In the genomic region with DNA sequence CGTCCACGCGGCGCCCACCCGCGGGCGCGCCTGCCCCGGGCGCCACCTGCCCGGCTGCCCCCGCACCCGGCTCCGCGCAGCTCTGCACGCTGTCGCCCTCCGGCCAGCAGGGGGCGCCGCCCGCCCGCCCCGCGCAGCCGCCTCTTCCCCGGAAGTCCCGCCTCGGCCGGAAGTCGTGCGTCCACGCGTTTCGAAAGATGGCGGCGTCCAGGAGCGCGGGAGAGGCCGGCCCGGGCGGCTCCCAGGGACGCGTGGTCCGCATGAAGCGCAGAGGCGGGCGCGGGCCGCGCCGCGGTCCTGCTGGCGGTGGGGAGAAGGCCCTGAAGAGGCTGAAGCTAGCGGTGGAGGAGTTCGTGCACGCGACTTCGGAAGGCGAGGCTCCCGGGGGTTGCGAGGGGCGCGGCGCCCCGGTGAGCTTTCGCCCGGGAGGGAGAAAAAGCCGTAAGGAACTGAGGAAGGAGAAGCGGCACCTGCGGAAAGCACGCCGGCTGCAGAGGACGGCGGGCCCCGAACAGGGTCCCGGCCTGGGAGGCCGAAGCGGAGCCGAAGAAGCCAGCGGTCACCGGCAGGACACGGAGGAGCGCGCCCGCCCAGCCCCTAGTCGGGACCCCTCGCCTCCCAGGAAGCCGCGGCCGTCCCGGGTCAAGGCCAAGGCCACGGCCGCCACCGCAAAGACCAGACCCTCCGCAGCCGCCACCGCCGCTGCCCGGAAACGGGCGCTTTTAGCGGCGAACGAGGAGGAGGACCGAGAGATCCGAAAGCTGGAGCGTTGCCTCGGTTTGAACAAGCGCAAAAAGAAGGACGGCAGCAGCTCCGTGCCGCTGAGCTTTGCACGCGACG, we compare ENCODE assay signal across 8 cellular contexts. TPM values are rescaled to one million over a fixed set of nuclear protein-coding genes. Genes with fewer than 3 reads are reported as not detected.
DNase-seq lines count a peak whose midpoint lies in the region; ATAC-seq and TF ChIP-seq lines count a peak whose summit lies in the region.

NOM1 (plus strand) TSS at position 172 of the 840 bp plus-strand sequence; CDS start at position 198, 26 bp downstream.

- peaks cover 16% of the 10 kb centered on the region for H3K27me3 Mint-ChIP-seq in activated CD4-positive, alpha-beta T cell treated with anti-CD3 and anti-CD28 coated beads, Interleukin-2, amount 10 ng/mL, durations not matched to agents 24 days and 14 days
- peaks cover 18% of the 10 kb centered on the region for H3K27me3 Mint-ChIP-seq in dendritic cell treated with granulocyte-macrophage colony-stimulating factor and Interleukin-4, amounts not matched to agents 40 ng/mL and 50 ng/mL, for 4 days

- H3K4me1 Mint-ChIP-seq in activated CD4-positive, alpha-beta T cell treated with anti-CD3 and anti-CD28 coated beads, Interleukin-2, amount 10 ng/mL, durations not matched to agents 24 days and 14 days, result peaks cover 28% of the 10 kb centered on the region
- H3K4me1 Mint-ChIP-seq in dendritic cell treated with granulocyte-macrophage colony-stimulating factor and Interleukin-4, amounts not matched to agents 40 ng/mL and 50 ng/mL, for 4 days (ENCODE audit: low read depth), result peaks cover 18% of the 10 kb centered on the region

- peaks cover 0 to 19% (median 8%) of the 10 kb centered on the region in 4 donors for H3K4me1 ChIP-seq in right lobe of liver

- H3K36me3 Mint-ChIP-seq in activated CD4-positive, alpha-beta T cell treated with anti-CD3 and anti-CD28 coated beads, Interleukin-2, amount 10 ng/mL, durations not matched to agents 24 days and 14 days (ENCODE audit: low read depth), result peaks cover 34% of the 10 kb centered on the region
- peaks cover 44% of the 10 kb centered on the region for H3K36me3 Mint-ChIP-seq in dendritic cell treated with granulocyte-macrophage colony-stimulating factor and Interleukin-4, amounts not matched to agents 40 ng/mL and 50 ng/mL, for 4 days (ENCODE audit: low read depth)

- TF ChIP-seq CTCF in right lobe of liver (IDR thresholded peaks at IDR 0.05), result peak; percentile 67 to 99 (median 83)

- intact Hi-C loops in activated CD4-positive, alpha-beta T cell treated with anti-CD3 and anti-CD28 coated beads, Interleukin-2, amount 10 ng/mL, durations not matched to agents 24 days and 14 days (cut with micrococcal nuclease), result loop anchor here (1.0 to 5.0 kb wide), 5 partner anchors 41 to 393 kb away; partner anchors contain the start of genes LMBR1, RNF32 and UBE3C
- intact Hi-C loops in dendritic cell treated with granulocyte-macrophage colony-stimulating factor and Interleukin-4, amounts not matched to agents 40 ng/mL and 50 ng/mL, for 4 days (cut with micrococcal nuclease), result loop anchor here (2.0 kb wide), 1 partner anchor 57 kb away; the partner anchor contains the start of gene LMBR1
- intact Hi-C loops in right lobe of liver (cut with DNase I), result no loop called here

- H3K27ac Mint-ChIP-seq in activated CD4-positive, alpha-beta T cell treated with anti-CD3 and anti-CD28 coated beads, Interleukin-2, amount 10 ng/mL, durations not matched to agents 24 days and 14 days, result peak within 1 kb of the TSS; percentile 96
- H3K27ac Mint-ChIP-seq in dendritic cell treated with granulocyte-macrophage colony-stimulating factor and Interleukin-4, amounts not matched to agents 40 ng/mL and 50 ng/mL, for 4 days, result peak within 1 kb of the TSS; percentile 77

- peaks cover 0 to 22% (median 3%) of the 10 kb centered on the region in 4 donors for H3K36me3 ChIP-seq in right lobe of liver

- DNase-seq in C1 segment of cervical spinal cord (lab: John Stamatoyannopoulos, UW) (peak; percentile 1 to 87 (median 66)), NCI-H510A (lab: John Stamatoyannopoulos, UW) (peak; percentile 75), right lobe of liver (peak; percentile 91 to 92 (median 92))
- peak; percentile 98 for DNase-seq in activated CD4-positive, alpha-beta T cell treated with anti-CD3 and anti-CD28 coated beads, Interleukin-2, amount 10 ng/mL, durations not matched to agents 24 days and 14 days
- DNase-seq in stimulated activated CD4-positive, alpha-beta T cell treated with anti-CD3 and anti-CD28 coated beads, Interleukin-4, amount 100 ng/mL, for 24 hours, result peak; percentile 93

- peak; percentile 81 for TF ChIP-seq POLR2A in GM19099 (IDR thresholded peaks at IDR 0.05; ENCODE audit: extremely low read depth, insufficient read length, low read depth)
- peak; percentile 65 for TF ChIP-seq POLR2A in right lobe of liver (IDR thresholded peaks at IDR 0.05)

- 0% methylated on average over 17 of the region's 115 CpGs for WGBS in right lobe of liver (ENCODE audit: insufficient coverage, low coverage, low lambda C conversion rate, missing lambda C conversion rate)

- peak within 1 kb of the TSS; percentile 98 to 100 (median 100) for H3K4me3 ChIP-seq in right lobe of liver

- no peaks in the 10 kb centered on the region for H3K27me3 ChIP-seq in right lobe of liver

- H3K27ac ChIP-seq in right lobe of liver, result peak within 1 kb of the TSS in 1 of 3 donors; percentile 50

- H3K4me3 Mint-ChIP-seq in activated CD4-positive, alpha-beta T cell treated with anti-CD3 and anti-CD28 coated beads, Interleukin-2, amount 10 ng/mL, durations not matched to agents 24 days and 14 days, result peak within 1 kb of the TSS; percentile 100
- H3K4me3 Mint-ChIP-seq in dendritic cell treated with granulocyte-macrophage colony-stimulating factor and Interleukin-4, amounts not matched to agents 40 ng/mL and 50 ng/mL, for 4 days, result peak within 1 kb of the TSS; percentile 86

- ATAC-seq in HG03354 (IDR thresholded peaks at IDR 0.05; ENCODE audit: poor library complexity, severe bottlenecking, unreplicated experiment) (peak; percentile 92), right lobe of liver (peak; percentile 96 to 99 (median 98))

- no peaks in the 10 kb centered on the region for H3K9me3 Mint-ChIP-seq in activated CD4-positive, alpha-beta T cell treated with anti-CD3 and anti-CD28 coated beads, Interleukin-2, amount 10 ng/mL, durations not matched to agents 24 days and 14 days
- H3K9me3 Mint-ChIP-seq in dendritic cell treated with granulocyte-macrophage colony-stimulating factor and Interleukin-4, amounts not matched to agents 40 ng/mL and 50 ng/mL, for 4 days, result no peaks in the 10 kb centered on the region

- H3K9me3 ChIP-seq in right lobe of liver, result no peaks in the 10 kb centered on the region

RNA-seq across cellular contexts. Expression of gene NOM1, which starts in this region (rescaled TPM):
- total RNA-seq in activated CD4-positive, alpha-beta T cell treated with anti-CD3 and anti-CD28 coated beads, Interleukin-2, amount 10 ng/mL, durations not matched to agents 24 days and 14 days, result 50.5 and 54.5 TPM in 2 replicates
- 10 to 100 TPM in 1 of 6 experiments, 1 to 10 TPM in 5; 6.1 to 10.2 (median 8.1) TPM for total RNA-seq in right lobe of liver

Comparison
In these comparisons a context has a peak if more than half of its experiments do, and no peak if none do; other contexts are left out.
1. intact Hi-C loops: an anchor here in activated CD4-positive, alpha-beta T cell treated with anti-CD3 and anti-CD28 coated beads, Interleukin-2, amount 10 ng/mL, durations not matched to agents 24 days and 14 days (1.0 to 5.0 kb wide) and dendritic cell treated with granulocyte-macrophage colony-stimulating factor and Interleukin-4, amounts not matched to agents 40 ng/mL and 50 ng/mL, for 4 days (2.0 kb wide); none called in right lobe of liver.